21 cellular contexts compared by ENCODE assay signal in the genomic region with DNA sequence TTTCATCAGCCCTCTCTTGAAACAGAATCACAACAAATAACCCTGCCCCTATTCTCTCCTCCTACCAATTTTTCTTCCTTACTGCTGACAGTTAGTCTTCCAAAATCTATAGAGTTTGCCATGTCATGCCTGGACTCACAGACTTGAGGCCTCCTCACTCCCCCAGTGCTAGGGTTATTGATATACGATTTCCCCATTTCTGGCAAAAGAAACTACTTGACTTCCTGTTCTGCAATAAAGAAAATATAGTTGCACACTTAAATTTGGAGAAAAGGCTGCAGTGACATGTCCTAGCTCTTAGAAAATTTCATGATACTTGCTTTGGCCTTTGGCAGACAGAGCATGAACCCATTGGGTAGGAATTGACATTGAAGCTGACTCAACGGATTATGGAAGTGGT.
DNase-seq lines count a peak whose midpoint lies in the region; ATAC-seq, FAIRE-seq and TF ChIP-seq lines count a peak whose summit lies in the region.
"Had no signal": no experiment of that assay in that cellular context is flagged by ENCODE, and none has a peak within 500 bp of the region (broad histone marks: within the 10 kb centered on the region; RNA-seq: fewer than 3 reads in every experiment).

No MANE protein-coding gene starts in this region.

- H3K4me1 ChIP-seq in HepG2 (ENCODE audit: insufficient read depth, low read length), result no peaks in the 10 kb centered on the region
- H3K4me1 ChIP-seq in right lobe of liver, result peaks cover 0 to 9% (median 4%) of the 10 kb centered on the region in 4 donors
- H3K4me1 ChIP-seq: SJCRH30 had no signal

- TF ChIP-seq EP300 in HepG2 (IDR thresholded peaks at IDR 0.05; ENCODE audit: low read depth in 2 of 2, low read length in 2 of 2) (no peak), HepG2 (CRISPR knock-in tag; IDR thresholded peaks at IDR 0.05; ENCODE audit: borderline replicate concordance) (no peak)

- no peak for TF ChIP-seq CTCF in HepG2 (CRISPR knock-in tag; IDR thresholded peaks at IDR 0.05)
- TF ChIP-seq CTCF in right lobe of liver (IDR thresholded peaks at IDR 0.05), result no peak

- FAIRE-seq in HepG2 (lab: Jason Lieb, UNC), result no peak
- FAIRE-seq: K562 had no signal

- H3K79me2 ChIP-seq in HepG2 (ENCODE audit: insufficient read depth, low read length), result no peaks in the 10 kb centered on the region

- in situ Hi-C loops in HepG2 (cut with HindIII; ENCODE audit: extremely low pct_ligation_motif_present, low pct_unique_long_range_greater_than_20kb), result no loop called here

- H3K27ac ChIP-seq in HepG2 (ENCODE audit: extremely low read length, insufficient read depth, low read length) (no peak overlapping the region), right lobe of liver (no peak overlapping the region)
- H3K27ac ChIP-seq: 22Rv1, SJCRH30 had no signal

- 75% methylated on average over 2 of the region's 2 CpGs for WGBS in HepG2 (ENCODE audit: low lambda C conversion rate)
- WGBS in right lobe of liver (ENCODE audit: insufficient coverage, low coverage, low lambda C conversion rate, missing lambda C conversion rate), result 28% methylated on average over 2 of the region's 2 CpGs

- H3K4me2 ChIP-seq in HepG2 (ENCODE audit: low read depth, low read length), result no peak overlapping the region

- no peak for TF ChIP-seq POLR2A in HepG2 (IDR thresholded peaks at IDR 0.05; ENCODE audit: insufficient read depth in 1 of 2, low read depth in 2 of 2, low read length in 2 of 2)
- no peak for TF ChIP-seq POLR2A in right lobe of liver (IDR thresholded peaks at IDR 0.05)

- no peak overlapping the region for H3K9ac ChIP-seq in HepG2 (ENCODE audit: insufficient read depth, low read depth, low read length)

- ATAC-seq in HepG2, result no peak
- no peak for ATAC-seq in right lobe of liver
- ATAC-seq in HG03342 (IDR thresholded peaks at IDR 0.05; ENCODE audit: unreplicated experiment), result no peak
- no peak for ATAC-seq in HG03565 (IDR thresholded peaks at IDR 0.05; ENCODE audit: unreplicated experiment)
- ATAC-seq in GM21526 (IDR thresholded peaks at IDR 0.05; ENCODE audit: low FRiP score, unreplicated experiment), result no peak
- ATAC-seq: K562, Panc1 had no signal

- CTCF ChIA-PET in HepG2 (lab: Yijun Ruan, JAX; ENCODE audit: low intra/inter-chr PET ratio, low total read pairs), result no interaction called here

- no TSS peak for BruUV-seq in HepG2 (replicated peaks; lab: Mats Ljungman, UMichigan)

- H3K27me3 ChIP-seq in HepG2 (ENCODE audit: control insufficient read depth in 1 of 2, insufficient read depth in 2 of 2, low read length in 2 of 2), result no peaks in the 10 kb centered on the region
- no peaks in the 10 kb centered on the region for H3K27me3 ChIP-seq in right lobe of liver
- H3K27me3 ChIP-seq: SJCRH30 had no signal

- H3K4me3 ChIP-seq in HepG2 (replicated peaks in 1 of 3; ENCODE audit: insufficient read depth in 1 of 3, low read depth in 2 of 3, low read length in 3 of 3) (no peak overlapping the region), right lobe of liver (no peak overlapping the region)
- H3K4me3 ChIP-seq: K562, SJCRH30 had no signal

- H4K20me1 ChIP-seq in HepG2 (ENCODE audit: insufficient read depth, low read length), result 0 out of 2 replicates have a peak, but pooled peaks cover 3% of the 10 kb centered on the region

- peaks cover 7% of the 10 kb centered on the region; the same call in 1 of the 2 replicates for H3K9me3 ChIP-seq in HepG2 (ENCODE audit: low read length)
- H3K9me3 ChIP-seq in right lobe of liver, result no peaks in the 10 kb centered on the region
- H3K9me3 ChIP-seq: SJCRH30 had no signal

- no peak overlapping the region for H2AFZ ChIP-seq in HepG2 (ENCODE audit: low read length)

- intact Hi-C loops in HepG2 (cut with micrococcal nuclease; ENCODE audit: unreplicated experiment) (no loop called here), right lobe of liver (cut with DNase I) (no loop called here)

- no peak for DNase-seq in HepG2 (ENCODE audit: low spot score)
- no peak for DNase-seq in right lobe of liver
- DNase-seq in NOMO-1 (lab: John Stamatoyannopoulos, UW; ENCODE audit: unreplicated experiment in 2 of 2), result peak; percentile 79 to 84
- peak; percentile 76 for DNase-seq in SIG-M5 treated with dmso at 0.1 percent for 504 hours (lab: John Stamatoyannopoulos, UW; ENCODE audit: unreplicated experiment)
- DNase-seq in NCI-H69 (lab: John Stamatoyannopoulos, UW), result no peak
- DNase-seq: CD4-positive, CD25-positive, alpha-beta regulatory T cell; DMS79; H7; NCI-H1048; NCI-H146; NCI-H2029; NCI-H226; NCI-H524 treated with DMSO at 0.1 percent for 48 hours; SJCRH30; T-helper 9 cell had no signal

- POLR2A ChIA-PET in HepG2 (lab: Yijun Ruan, JAX), result no interaction called here

- no peak for TF ChIP-seq RAD21 in HepG2 (CRISPR knock-in tag; IDR thresholded peaks at IDR 0.05)

- H3K36me3 ChIP-seq in HepG2 (replicated peaks in 1 of 2; ENCODE audit: control insufficient read depth in 1 of 2, insufficient read depth in 2 of 2, low read length in 2 of 2) (0 out of 5 replicates have a peak, but pooled peaks cover 0 to 4% of the 10 kb centered on the region in 2 experiments), right lobe of liver (no peaks in the 10 kb centered on the region)
- H3K36me3 ChIP-seq: SJCRH30 had no signal

TF ChIP-seq in HepG2, 621 proteins besides CTCF, POLR2A, EP300 and RAD21:
- TF ChIP-seq ZIK1 (CRISPR knock-in tag; IDR thresholded peaks at IDR 0.05; ENCODE audit: borderline replicate concordance, low read depth) (no peak), ZNF639 (CRISPR knock-in tag; conservative IDR thresholded peaks at IDR 0.05) (no peak), TAF1 (CRISPR knock-in tag; IDR thresholded peaks at IDR 0.05) (no peak), AKAP8 (CRISPR knock-in tag; IDR thresholded peaks at IDR 0.05) (no peak), MAFF (IDR thresholded peaks at IDR 0.05; ENCODE audit: low read depth, low read length) (0 out of 2 replicates have a peak, but pooled peaks have one; percentile 1), FOXA3 (CRISPR knock-in tag; IDR thresholded peaks at IDR 0.05) (no peak), HNRNPLL (IDR thresholded peaks at IDR 0.05; ENCODE audit: low read depth, low read length, poor library complexity, severe bottlenecking) (no peak), ZNF446 (CRISPR knock-in tag; IDR thresholded peaks at IDR 0.05) (no peak), MAFK (conservative IDR thresholded peaks at IDR 0.05 in 1 of 2, IDR thresholded peaks at IDR 0.05 in 1 of 2; ENCODE audit: low read length in 2 of 2) (peak in 1 of 2 experiments; percentile 32; a peak in 1 of 4 replicates)
- TF ChIP-seq, protein P1, sequence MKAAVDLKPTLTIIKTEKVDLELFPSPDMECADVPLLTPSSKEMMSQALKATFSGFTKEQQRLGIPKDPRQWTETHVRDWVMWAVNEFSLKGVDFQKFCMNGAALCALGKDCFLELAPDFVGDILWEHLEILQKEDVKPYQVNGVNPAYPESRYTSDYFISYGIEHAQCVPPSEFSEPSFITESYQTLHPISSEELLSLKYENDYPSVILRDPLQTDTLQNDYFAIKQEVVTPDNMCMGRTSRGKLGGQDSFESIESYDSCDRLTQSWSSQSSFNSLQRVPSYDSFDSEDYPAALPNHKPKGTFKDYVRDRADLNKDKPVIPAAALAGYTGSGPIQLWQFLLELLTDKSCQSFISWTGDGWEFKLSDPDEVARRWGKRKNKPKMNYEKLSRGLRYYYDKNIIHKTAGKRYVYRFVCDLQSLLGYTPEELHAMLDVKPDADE (CRISPR knock-in tag; IDR thresholded peaks at IDR 0.05), result no peak
- TF ChIP-seq, protein P2, sequence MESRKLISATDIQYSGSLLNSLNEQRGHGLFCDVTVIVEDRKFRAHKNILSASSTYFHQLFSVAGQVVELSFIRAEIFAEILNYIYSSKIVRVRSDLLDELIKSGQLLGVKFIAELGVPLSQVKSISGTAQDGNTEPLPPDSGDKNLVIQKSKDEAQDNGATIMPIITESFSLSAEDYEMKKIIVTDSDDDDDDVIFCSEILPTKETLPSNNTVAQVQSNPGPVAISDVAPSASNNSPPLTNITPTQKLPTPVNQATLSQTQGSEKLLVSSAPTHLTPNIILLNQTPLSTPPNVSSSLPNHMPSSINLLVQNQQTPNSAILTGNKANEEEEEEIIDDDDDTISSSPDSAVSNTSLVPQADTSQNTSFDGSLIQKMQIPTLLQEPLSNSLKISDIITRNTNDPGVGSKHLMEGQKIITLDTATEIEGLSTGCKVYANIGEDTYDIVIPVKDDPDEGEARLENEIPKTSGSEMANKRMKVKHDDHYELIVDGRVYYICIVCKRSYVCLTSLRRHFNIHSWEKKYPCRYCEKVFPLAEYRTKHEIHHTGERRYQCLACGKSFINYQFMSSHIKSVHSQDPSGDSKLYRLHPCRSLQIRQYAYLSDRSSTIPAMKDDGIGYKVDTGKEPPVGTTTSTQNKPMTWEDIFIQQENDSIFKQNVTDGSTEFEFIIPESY (CRISPR knock-in tag; IDR thresholded peaks at IDR 0.05), result no peak

Comparison
In these comparisons a context has a peak if more than half of its experiments do, and no peak if none do; other contexts are left out.
1. DNase-seq: peak in NOMO-1 (2 of 2) and SIG-M5 treated with dmso at 0.1 percent for 504 hours (single experiment); none in HepG2 (single experiment), right lobe of liver (0 of 3) and NCI-H69 (single experiment).